In genomic region chr16:28610595-28611270, GRCh38 we compare ENCODE assay signal across 1 cellular context.
A peak's percentile ranks its signal among the peaks of the same experiment; 100 is the strongest.
TF ChIP-seq lines count a peak whose summit lies in the region.

No MANE protein-coding gene starts in this region.

TF ChIP-seq in HepG2, 621 proteins besides CTCF, POLR2A, EP300 and RAD21 (continues in another document):
- TF ChIP-seq LCORL (IDR thresholded peaks at IDR 0.05) (no peak), LCORL (CRISPR knock-in tag; IDR thresholded peaks at IDR 0.05) (no peak; the same call in none of the 2 replicates), ZSCAN31 (CRISPR knock-in tag; IDR thresholded peaks at IDR 0.05; ENCODE audit: low read depth) (0 out of 2 replicates have a peak, but pooled peaks have one; percentile 39), HOXD1 (CRISPR knock-in tag; IDR thresholded peaks at IDR 0.05) (no peak), KDM5B (CRISPR knock-in tag; IDR thresholded peaks at IDR 0.05; ENCODE audit: borderline replicate concordance) (peak; percentile 39; the same call in 1 of the 2 replicates), ZKSCAN5 (CRISPR knock-in tag; IDR thresholded peaks at IDR 0.05) (no peak), PRDM15 (CRISPR knock-in tag; IDR thresholded peaks at IDR 0.05) (no peak), ZNF775 (CRISPR knock-in tag; IDR thresholded peaks at IDR 0.05; ENCODE audit: borderline replicate concordance) (0 out of 2 replicates have a peak, but pooled peaks have one; percentile 15), POLR2G (IDR thresholded peaks at IDR 0.05; ENCODE audit: low read depth, low read length) (no peak), ZNF501 (CRISPR knock-in tag; IDR thresholded peaks at IDR 0.05) (no peak), AKAP8 (CRISPR knock-in tag; IDR thresholded peaks at IDR 0.05) (0 out of 2 replicates have a peak, but pooled peaks have one; percentile 23), ZNF101 (CRISPR knock-in tag; IDR thresholded peaks at IDR 0.05; ENCODE audit: borderline replicate concordance, low read depth) (0 out of 2 replicates have a peak, but pooled peaks have one; percentile 52), SSRP1 (CRISPR knock-in tag; IDR thresholded peaks at IDR 0.05) (no peak), PRDM10 (CRISPR knock-in tag; IDR thresholded peaks at IDR 0.05; ENCODE audit: low read depth) (peak; percentile 31; the same call in 1 of the 2 replicates), SP5 (CRISPR knock-in tag; IDR thresholded peaks at IDR 0.05; ENCODE audit: borderline replicate concordance, low read depth) (0 out of 2 replicates have a peak, but pooled peaks have one; percentile 12), CBX2 (IDR thresholded peaks at IDR 0.05; ENCODE audit: low read depth, low read length) (no peak), CBX2 (CRISPR knock-in tag; IDR thresholded peaks at IDR 0.05; ENCODE audit: low read depth) (no peak), PITX1 (CRISPR knock-in tag; IDR thresholded peaks at IDR 0.05) (no peak), ZNF609 (CRISPR knock-in tag; IDR thresholded peaks at IDR 0.05; ENCODE audit: borderline replicate concordance) (no peak), TOE1 (CRISPR knock-in tag; IDR thresholded peaks at IDR 0.05) (no peak), BCL6 (CRISPR knock-in tag; IDR thresholded peaks at IDR 0.05) (peak; percentile 83), AHDC1 (CRISPR knock-in tag; IDR thresholded peaks at IDR 0.05; ENCODE audit: borderline replicate concordance) (0 out of 2 replicates have a peak, but pooled peaks have one; percentile 8), ELF1 (CRISPR knock-in tag; IDR thresholded peaks at IDR 0.05) (0 out of 2 replicates have a peak, but pooled peaks have one; percentile 14), GLI4 (CRISPR knock-in tag; IDR thresholded peaks at IDR 0.05; ENCODE audit: borderline replicate concordance) (peak; percentile 95; the same call in 1 of the 2 replicates), TEF (CRISPR knock-in tag; IDR thresholded peaks at IDR 0.05) (no peak), NFKB2 (CRISPR knock-in tag; IDR thresholded peaks at IDR 0.05; ENCODE audit: borderline replicate concordance) (no peak; the same call in 1 of the 2 replicates), HDAC2 (CRISPR knock-in tag; IDR thresholded peaks at IDR 0.05) (peak; percentile 6; the same call in 1 of the 2 replicates), ZNF350 (CRISPR knock-in tag; IDR thresholded peaks at IDR 0.05; ENCODE audit: borderline replicate concordance, low read depth) (0 out of 2 replicates have a peak, but pooled peaks have one; percentile 43), ZNF10 (CRISPR knock-in tag; IDR thresholded peaks at IDR 0.05; ENCODE audit: borderline replicate concordance, low read depth) (no peak), HNF4G (IDR thresholded peaks at IDR 0.05; ENCODE audit: borderline replicate concordance, low read depth, low read length) (peak; percentile 34; the same call in 1 of the 2 replicates), HNF4G (CRISPR knock-in tag; IDR thresholded peaks at IDR 0.05; ENCODE audit: borderline replicate concordance, low read depth) (no peak), ARID2 (CRISPR knock-in tag; IDR thresholded peaks at IDR 0.05; ENCODE audit: borderline replicate concordance) (no peak), HOXA9 (CRISPR knock-in tag; IDR thresholded peaks at IDR 0.05; ENCODE audit: borderline replicate concordance) (no peak), IKZF5 (CRISPR knock-in tag; IDR thresholded peaks at IDR 0.05) (peak; percentile 43; the same call in 1 of the 2 replicates), ARNTL (CRISPR knock-in tag; IDR thresholded peaks at IDR 0.05) (no peak), ZNF121 (CRISPR knock-in tag; IDR thresholded peaks at IDR 0.05) (no peak), RBFOX2 (IDR thresholded peaks at IDR 0.05; ENCODE audit: low read depth, low read length) (0 out of 2 replicates have a peak, but pooled peaks have one; percentile 7), ZFP1 (CRISPR knock-in tag; IDR thresholded peaks at IDR 0.05) (0 out of 2 replicates have a peak, but pooled peaks have one; percentile 7), FIP1L1 (IDR thresholded peaks at IDR 0.05; ENCODE audit: borderline replicate concordance, insufficient read depth, low read depth, low read length) (no peak), ZNF337 (CRISPR knock-in tag; IDR thresholded peaks at IDR 0.05; ENCODE audit: borderline replicate concordance, low read depth) (peak; percentile 3; the same call in 1 of the 2 replicates), SMC3 (IDR thresholded peaks at IDR 0.05; ENCODE audit: low read length) (no peak), ZNF136 (CRISPR knock-in tag; IDR thresholded peaks at IDR 0.05; ENCODE audit: low read depth) (0 out of 2 replicates have a peak, but pooled peaks have one; percentile 7), ZNF282 (IDR thresholded peaks at IDR 0.05; ENCODE audit: partially characterized antibody) (no peak), ZC3H13 (CRISPR knock-in tag; IDR thresholded peaks at IDR 0.05) (no peak), EHMT2 (IDR thresholded peaks at IDR 0.05; ENCODE audit: borderline replicate concordance, low read depth, low read length) (no peak)
